Comparison of ENCODE assay signal across 17 cellular contexts in the genomic region with DNA sequence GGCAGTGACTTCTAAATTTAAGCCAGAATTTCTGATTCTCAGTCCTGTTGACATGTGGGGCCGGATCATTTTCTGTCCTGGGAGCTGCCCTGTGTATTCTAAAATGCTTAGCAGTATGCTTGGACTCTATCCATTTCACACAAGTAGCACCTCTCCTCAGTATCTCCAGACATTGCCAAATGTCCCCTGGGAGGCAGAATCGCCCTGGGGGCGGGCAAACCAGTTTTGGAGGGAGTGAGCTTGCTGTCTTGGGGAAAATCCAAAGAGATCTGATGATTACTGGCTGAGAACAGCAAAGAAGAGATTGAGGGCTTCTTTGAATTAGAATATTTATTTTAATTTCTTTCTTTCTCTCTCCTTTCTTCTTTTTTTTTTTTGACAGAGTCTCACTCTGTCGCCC. TPM values are rescaled to one million over a fixed set of nuclear protein-coding genes. Genes with fewer than 3 reads are reported as not detected.
"Had no signal": no experiment of that assay in that cellular context is flagged by ENCODE, and none has a peak within 500 bp of the region (broad histone marks: within the 10 kb centered on the region; RNA-seq: fewer than 3 reads in every experiment).

No MANE protein-coding gene starts in this region.

- H3K36me3 ChIP-seq: tibial nerve had no signal

- H3K27ac ChIP-seq: epithelial cell of prostate, tibial nerve had no signal

- H3K9me3 ChIP-seq: mucosa of descending colon had no signal

- ATAC-seq: left ventricle myocardium superior; mucosa of descending colon; stimulated activated naive B cell treated with anti-CD40 and anti-IgM and Interleukin-4, amounts not matched to agents 10 μg/mL and 1 μg/mL and 100 μg/mL, for 72 hours had no signal

- H3K4me1 Mint-ChIP-seq: nephron had no signal

- H3K4me3 ChIP-seq: mucosa of descending colon, tibial nerve had no signal

- H3K27ac Mint-ChIP-seq: nephron had no signal

- H3K4me3 Mint-ChIP-seq: activated CD4-positive, alpha-beta T cell treated with anti-CD3 and anti-CD28 coated beads, Interleukin-2, amount 10 ng/mL, durations not matched to agents 7 days and 5 days; nephron; stimulated activated naive B cell treated with anti-CD40 and anti-IgM and Interleukin-4, amounts not matched to agents 10 μg/mL and 1 μg/mL and 100 μg/mL, for 72 hours had no signal

- H3K27me3 ChIP-seq: tibial nerve had no signal

- H3K27me3 Mint-ChIP-seq: activated CD4-positive, alpha-beta T cell treated with anti-CD3 and anti-CD28 coated beads, Interleukin-2, amount 10 ng/mL, durations not matched to agents 7 days and 5 days; memory B cell; stimulated activated naive B cell treated with anti-CD40 and anti-IgM and Interleukin-4, amounts not matched to agents 10 μg/mL and 1 μg/mL and 100 μg/mL, for 72 hours had no signal

- H3K4me1 ChIP-seq: tibial nerve had no signal

- H3K9me3 Mint-ChIP-seq: memory B cell had no signal

- DNase-seq: activated CD4-positive, alpha-beta T cell treated with anti-CD3 and anti-CD28 coated beads, Interleukin-2, amount 10 ng/mL, durations not matched to agents 7 days and 5 days; activated effector memory CD4-positive, alpha-beta T cell treated with Interleukin-2 at 50 U/mL for 16 hours; aorta; cerebellar nuclear complex; effector memory CD4-positive, alpha-beta T cell; foreskin melanocyte; kidney glomerular epithelial cell; left ventricle myocardium superior; mucosa of descending colon; occipital lobe; stimulated activated naive B cell treated with anti-CD40 and anti-IgM and Interleukin-4, amounts not matched to agents 10 μg/mL and 1 μg/mL and 100 μg/mL, for 72 hours; T-helper 2 cell had no signal

RNA-seq across cellular contexts. Expression of gene VAV1, which starts 16.4 kb away (rescaled TPM):
- total RNA-seq: fibroblast of lung had no signal
- polyA plus RNA-seq: fibroblast of lung had no signal

RNA-seq across cellular contexts. Expression of gene SH2D3A, which starts 21.7 kb away (rescaled TPM):
- total RNA-seq: fibroblast of lung, occipital lobe had no signal
- polyA plus RNA-seq: fibroblast of lung had no signal
